ENCODE assay signal across 2 cellular contexts in genomic region chr5:10476878-10477277, GRCh38.
A peak's percentile ranks its signal among the peaks of the same experiment; 100 is the strongest.
TF ChIP-seq lines count a peak whose summit lies in the region.

No MANE protein-coding gene starts in this region.

TF ChIP-seq in HepG2, 621 proteins besides CTCF, POLR2A, EP300 and RAD21:
- TF ChIP-seq RFX3 (CRISPR knock-in tag; IDR thresholded peaks at IDR 0.05) (no peak), ZBTB40 (IDR thresholded peaks at IDR 0.05) (no peak), ZBTB40 (CRISPR knock-in tag; IDR thresholded peaks at IDR 0.05) (0 out of 2 replicates have a peak, but pooled peaks have one; percentile 25)
TF ChIP-seq in HepG2: peak in this region for 1.

TF ChIP-seq in K562, 482 proteins besides CTCF, POLR2A, EP300 and RAD21:
- TF ChIP-seq HSF4 (CRISPR knock-in tag; IDR thresholded peaks at IDR 0.05; ENCODE audit: borderline replicate concordance) (no peak), ZBTB40 (IDR thresholded peaks at IDR 0.05) (peak; percentile 84), ZBTB40 (CRISPR knock-in tag; IDR thresholded peaks at IDR 0.05) (peak; percentile 63), PML (IDR thresholded peaks at IDR 0.05; ENCODE audit: low read length) (no peak)
